Comparison of ENCODE assay signal across 9 cellular contexts in the genomic region with DNA sequence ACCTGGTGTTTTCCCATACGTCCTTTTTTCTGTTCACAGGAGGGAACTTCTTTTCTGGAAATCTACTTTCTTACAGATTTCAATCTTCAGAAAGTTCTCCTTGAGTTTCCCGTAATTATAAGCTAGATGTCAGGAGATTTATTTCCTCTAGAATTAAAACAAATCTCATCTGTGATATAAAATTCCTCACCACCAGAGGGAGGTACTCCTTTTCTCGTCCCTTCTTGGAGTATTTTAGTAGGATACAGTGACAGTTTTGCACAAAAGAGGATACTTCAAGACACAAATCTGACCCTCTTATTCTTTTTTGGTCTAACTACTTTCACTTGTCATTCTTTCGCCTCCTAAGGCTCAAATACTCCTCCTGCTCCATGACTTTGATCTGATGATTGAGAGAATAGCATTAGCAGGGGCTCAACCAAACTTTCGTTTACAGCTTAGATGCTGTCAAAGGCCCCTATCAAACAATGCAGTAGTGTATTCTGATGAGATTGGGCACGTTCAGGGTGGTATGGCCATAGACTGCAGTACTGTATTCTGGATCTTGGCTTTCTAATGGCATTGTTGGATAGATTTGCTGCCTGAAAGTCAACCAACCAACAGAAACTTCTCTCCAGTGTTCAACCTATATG. TPM values are rescaled to one million over a fixed set of nuclear protein-coding genes. Genes with fewer than 3 reads are reported as not detected.
DNase-seq lines count a peak whose midpoint lies in the region; ATAC-seq and TF ChIP-seq lines count a peak whose summit lies in the region.
"Had no signal": no experiment of that assay in that cellular context is flagged by ENCODE, and none has a peak within 500 bp of the region (broad histone marks: within the 10 kb centered on the region; RNA-seq: fewer than 3 reads in every experiment).

No MANE protein-coding gene starts in this region.

- peaks cover 7% of the 10 kb centered on the region for H3K9me3 Mint-ChIP-seq in WTC11
- no peaks in the 10 kb centered on the region for H3K9me3 Mint-ChIP-seq in CD4-positive, alpha-beta T cell
- H3K9me3 Mint-ChIP-seq: stimulated activated naive CD8-positive, alpha-beta T cell treated with anti-CD3 and anti-CD28 coated beads, Interleukin-15, Interleukin-2, amounts not matched to agents 100 ng/mL and 50 ng/mL, for 24 hours had no signal

- POLR2A ChIA-PET in BJ (lab: Charles Lee) (no interaction called here), WTC11 (lab: Charles Lee) (no interaction called here)
- POLR2A ChIA-PET in CD4-positive, alpha-beta T cell (lab: Charles Lee): no interaction called here

- TF ChIP-seq CTCF in BJ (IDR thresholded peaks at IDR 0.05; ENCODE audit: insufficient read depth, low read depth, low read length) (0 out of 2 replicates have a peak, but pooled peaks have one; percentile 15), WTC11 (IDR thresholded peaks at IDR 0.05) (no peak)
- TF ChIP-seq CTCF in CD4-positive, alpha-beta T cell (IDR thresholded peaks at IDR 0.05): no peak

- no peaks in the 10 kb centered on the region for H3K27me3 Mint-ChIP-seq in WTC11 (ENCODE audit: low read depth)
- no peaks in the 10 kb centered on the region for H3K27me3 Mint-ChIP-seq in CD4-positive, alpha-beta T cell
- H3K27me3 Mint-ChIP-seq: stimulated activated naive CD8-positive, alpha-beta T cell treated with anti-CD3 and anti-CD28 coated beads, Interleukin-15, Interleukin-2, amounts not matched to agents 100 ng/mL and 50 ng/mL, for 24 hours had no signal

- no peaks in the 10 kb centered on the region for H3K27me3 ChIP-seq in BJ (ENCODE audit: control insufficient read depth, insufficient read depth, low read length)
- H3K27me3 ChIP-seq in CD4-positive, alpha-beta T cell (ENCODE audit: control insufficient read depth, insufficient read depth, low read length): no peaks in the 10 kb centered on the region

- DNase-seq in BJ (ENCODE audit: low read depth): no peak
- DNase-seq in HPDE6-E6E7 (ENCODE audit: extremely low spot score): peak; percentile 19
- no peak for DNase-seq in WTC11 (ENCODE audit: low spot score)
- DNase-seq in left kidney (ENCODE audit: low read depth, low spot score): peak; percentile 14
- no peak for DNase-seq in anterior cingulate cortex (lab: John Stamatoyannopoulos, UW)
- no peak for DNase-seq in CD4-positive, alpha-beta T cell

- H3K27ac Mint-ChIP-seq in WTC11: no peak overlapping the region
- no peak overlapping the region for H3K27ac Mint-ChIP-seq in CD4-positive, alpha-beta T cell
- H3K27ac Mint-ChIP-seq: stimulated activated naive CD8-positive, alpha-beta T cell treated with anti-CD3 and anti-CD28 coated beads, Interleukin-15, Interleukin-2, amounts not matched to agents 100 ng/mL and 50 ng/mL, for 24 hours had no signal

- intact Hi-C loops in CD4-positive, alpha-beta T cell (cut with DNase I, micrococcal nuclease): no loop called here

- H3K4me3 Mint-ChIP-seq in WTC11: no peak overlapping the region
- H3K4me3 Mint-ChIP-seq in CD4-positive, alpha-beta T cell: no peak overlapping the region
- H3K4me3 Mint-ChIP-seq: stimulated activated naive CD8-positive, alpha-beta T cell treated with anti-CD3 and anti-CD28 coated beads, Interleukin-15, Interleukin-2, amounts not matched to agents 100 ng/mL and 50 ng/mL, for 24 hours had no signal

- no peaks in the 10 kb centered on the region for H3K36me3 Mint-ChIP-seq in WTC11
- H3K36me3 Mint-ChIP-seq in CD4-positive, alpha-beta T cell (ENCODE audit: low read depth): no peaks in the 10 kb centered on the region

- no peaks in the 10 kb centered on the region for H3K9me3 ChIP-seq in CD4-positive, alpha-beta T cell (ENCODE audit: control insufficient read depth, low read length)

- no peaks in the 10 kb centered on the region for H3K4me1 Mint-ChIP-seq in WTC11
- no peaks in the 10 kb centered on the region for H3K4me1 Mint-ChIP-seq in CD4-positive, alpha-beta T cell (ENCODE audit: low read depth)

- H3K27ac ChIP-seq in CD4-positive, alpha-beta T cell (ENCODE audit: low read depth, low read length): no peak overlapping the region

- CTCF ChIA-PET in BJ (lab: Yijun Ruan, JAX) (interaction anchor here (0.7 to 3.9 kb wide), 14 partner anchors 9 to 208 kb away, joined by 3 to 32 read pairs (median 4); no protein-coding TSS in a partner anchor), WTC11 (lab: Charles Lee) (interaction anchor here (0.7 to 2.5 kb wide), 17 partner anchors 9 to 285 kb away, joined by 3 to 25 read pairs (median 3); partner anchors contain the start of genes LIPH and TMEM41A)
- CTCF ChIA-PET in CD4-positive, alpha-beta T cell (lab: Charles Lee): no interaction called here

- ATAC-seq in WTC11 (peak; percentile 30; the same call in 1 of the 2 replicates), HG03045 (IDR thresholded peaks at IDR 0.05; ENCODE audit: unreplicated experiment) (no peak), HG03196 (IDR thresholded peaks at IDR 0.05; ENCODE audit: unreplicated experiment) (no peak)
- ATAC-seq in CD4-positive, alpha-beta T cell (ENCODE audit: poor library complexity): no peak

- no peak overlapping the region for H3K4me3 ChIP-seq in BJ (ENCODE audit: low read depth, low read length)

- H3K36me3 ChIP-seq in BJ (ENCODE audit: control insufficient read depth, insufficient read depth, low read length): no peaks in the 10 kb centered on the region

TF ChIP-seq in WTC11, 78 proteins besides CTCF, POLR2A, EP300 and RAD21:
- TF ChIP-seq GTF2I (CRISPR knock-in tag; conservative IDR thresholded peaks at IDR 0.05): no peak
- TF ChIP-seq, protein P1, sequence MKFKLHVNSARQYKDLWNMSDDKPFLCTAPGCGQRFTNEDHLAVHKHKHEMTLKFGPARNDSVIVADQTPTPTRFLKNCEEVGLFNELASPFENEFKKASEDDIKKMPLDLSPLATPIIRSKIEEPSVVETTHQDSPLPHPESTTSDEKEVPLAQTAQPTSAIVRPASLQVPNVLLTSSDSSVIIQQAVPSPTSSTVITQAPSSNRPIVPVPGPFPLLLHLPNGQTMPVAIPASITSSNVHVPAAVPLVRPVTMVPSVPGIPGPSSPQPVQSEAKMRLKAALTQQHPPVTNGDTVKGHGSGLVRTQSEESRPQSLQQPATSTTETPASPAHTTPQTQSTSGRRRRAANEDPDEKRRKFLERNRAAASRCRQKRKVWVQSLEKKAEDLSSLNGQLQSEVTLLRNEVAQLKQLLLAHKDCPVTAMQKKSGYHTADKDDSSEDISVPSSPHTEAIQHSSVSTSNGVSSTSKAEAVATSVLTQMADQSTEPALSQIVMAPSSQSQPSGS (CRISPR knock-in tag; IDR thresholded peaks at IDR 0.05; ENCODE audit: borderline replicate concordance, low read depth): no peak
- TF ChIP-seq MXD4 (CRISPR knock-in tag; IDR thresholded peaks at IDR 0.05; ENCODE audit: borderline replicate concordance): no peak
- no peak for TF ChIP-seq FOXK1 (CRISPR knock-in tag; IDR thresholded peaks at IDR 0.05)

RNA-seq across cellular contexts. Expression of gene TMEM41A, which starts 38.0 kb away (rescaled TPM):
- polyA plus RNA-seq in BJ (2011; rRNA removed): 13.8 and 18.9 TPM in 2 replicates
- 7.5 and 10.1 TPM in 2 replicates for polyA minus RNA-seq in BJ (2011; rRNA and poly(A)+ RNA removed)
- total RNA-seq in WTC11 (2021): 14.4 to 17.2 TPM (median 15.7 TPM) in 3 replicates
- 10 to 100 TPM; 26.8 to 29.1 TPM for total RNA-seq in CD4-positive, alpha-beta T cell

Comparison
In these comparisons a context has a peak if more than half of its experiments do, and no peak if none do; other contexts are left out.
1. DNase-seq: peak in HPDE6-E6E7 (single experiment) and left kidney (single experiment); none in BJ (single experiment), WTC11 (single experiment), anterior cingulate cortex (0 of 58) and CD4-positive, alpha-beta T cell (0 of 10).